ENCODE assay signal across 8 cellular contexts in genomic region chr12:56723352-56723751, GRCh38. TPM values are rescaled to one million over a fixed set of nuclear protein-coding genes. Genes with fewer than 3 reads are reported as not detected.
A peak's percentile ranks its signal among the peaks of the same experiment; 100 is the strongest.
DNase-seq lines count a peak whose midpoint lies in the region; ATAC-seq and TF ChIP-seq lines count a peak whose summit lies in the region.

No MANE protein-coding gene starts in this region.

- no peak overlapping the region for H3K27ac ChIP-seq in WERI-Rb-1
- H3K27ac ChIP-seq in foreskin keratinocyte, result peak overlapping the region; percentile 93
- peak overlapping the region; percentile 98 for H3K27ac ChIP-seq in skeletal muscle tissue (ENCODE audit: low read depth, low read length)

- H3K36me3 ChIP-seq in H7 (replicated peaks; ENCODE audit: control insufficient read depth, insufficient read depth, low read length), result peaks cover 30% of the 10 kb centered on the region
- peaks cover 81% of the 10 kb centered on the region for H3K36me3 ChIP-seq in WERI-Rb-1
- peaks cover 16 to 24% (median 21%) of the 10 kb centered on the region in 3 donors for H3K36me3 ChIP-seq in skeletal muscle tissue (ENCODE audit: control insufficient read depth in 3 of 3, insufficient read depth in 3 of 3, low read length in 3 of 3)

- H3K4me1 ChIP-seq in foreskin keratinocyte (peaks cover 15% of the 10 kb centered on the region), skeletal muscle tissue (ENCODE audit: control insufficient read depth in 3 of 3, insufficient read depth in 3 of 3, low read length in 3 of 3) (peaks cover 48 to 60% (median 51%) of the 10 kb centered on the region in 3 donors)

- TF ChIP-seq CTCF in WERI-Rb-1 (IDR thresholded peaks at IDR 0.05; ENCODE audit: low read depth, low read length), result no peak
- TF ChIP-seq CTCF in foreskin keratinocyte (conservative IDR thresholded peaks at IDR 0.05), result no peak

- DNase-seq in H7, result no peak
- no peak for DNase-seq in WERI-Rb-1
- no peak for DNase-seq in foreskin keratinocyte
- DNase-seq in NCI-H1694 (lab: John Stamatoyannopoulos, UW), result no peak
- no peak for DNase-seq in ureter (ENCODE audit: low spot score)
- DNase-seq in EL, result no peak

- H3K9ac ChIP-seq in skeletal muscle tissue (ENCODE audit: low read depth in 1 of 3, low read length in 3 of 3), result peak overlapping the region; percentile 98 to 100 (median 100)

- no peaks in the 10 kb centered on the region for H3K27me3 ChIP-seq in H7 (ENCODE audit: control insufficient read depth, insufficient read depth, low read length)
- no peaks in the 10 kb centered on the region for H3K27me3 ChIP-seq in WERI-Rb-1 (ENCODE audit: insufficient read depth, low read depth, severe bottlenecking)
- H3K27me3 ChIP-seq in foreskin keratinocyte, result no peaks in the 10 kb centered on the region
- H3K27me3 ChIP-seq in skeletal muscle tissue (ENCODE audit: control insufficient read depth in 3 of 3, insufficient read depth in 3 of 3, low read length in 3 of 3), result no peaks in the 10 kb centered on the region

- no peaks in the 10 kb centered on the region for H3K9me3 ChIP-seq in WERI-Rb-1 (ENCODE audit: severe bottlenecking)
- no peaks in the 10 kb centered on the region for H3K9me3 ChIP-seq in skeletal muscle tissue (ENCODE audit: control insufficient read depth in 3 of 3, low read length in 3 of 3)

- ATAC-seq in foreskin keratinocyte (no peak), HG03342 (IDR thresholded peaks at IDR 0.05; ENCODE audit: unreplicated experiment) (no peak)

- H3K4me3 ChIP-seq in H7 (ENCODE audit: insufficient read depth, low read depth, low read length) (peak overlapping the region; percentile 100), WERI-Rb-1 (ENCODE audit: low read depth, low read length) (peak overlapping the region; percentile 96), skeletal muscle tissue (ENCODE audit: low read length in 3 of 3) (peak overlapping the region; percentile 93 to 100 (median 100))

RNA-seq across cellular contexts. Expression of gene NACA, which starts 1.7 kb away (rescaled TPM):
- 1,507 and 1,762 TPM in 2 replicates for total RNA-seq in H7 (2014; rRNA removed; shearing (Covaris generic))
- 1,105 and 1,204 TPM in 2 replicates for total RNA-seq in foreskin keratinocyte
- 1,271 and 1,425 TPM in 2 replicates for polyA plus RNA-seq in foreskin keratinocyte
- 910 TPM for total RNA-seq in skeletal muscle tissue
- 1,021 TPM for total RNA-seq in ureter

RNA-seq across cellular contexts. Expression of gene PRIM1, which starts 28.8 kb away (rescaled TPM):
- total RNA-seq in H7 (2014; rRNA removed; shearing (Covaris generic)), result 44.0 and 70.2 TPM in 2 replicates
- total RNA-seq in foreskin keratinocyte (28.0 and 31.5 TPM in 2 replicates), skeletal muscle tissue (14.6 TPM), ureter (4.6 TPM)
- polyA plus RNA-seq in foreskin keratinocyte, result 14.5 and 18.3 TPM in 2 replicates

RNA-seq across cellular contexts. Expression of gene PTGES3, which starts 35.3 kb away (rescaled TPM):
- total RNA-seq in H7 (2014; rRNA removed; shearing (Covaris generic)), result 167 and 189 TPM in 2 replicates
- 263 and 298 TPM in 2 replicates for total RNA-seq in foreskin keratinocyte
- 265 and 316 TPM in 2 replicates for polyA plus RNA-seq in foreskin keratinocyte
- 85.1 TPM for total RNA-seq in skeletal muscle tissue
- 212 TPM for total RNA-seq in ureter

RNA-seq across cellular contexts. Expression of gene HSD17B6, which starts 39.8 kb away (rescaled TPM):
- total RNA-seq in H7 (2014; rRNA removed; shearing (Covaris generic)), result 3.5 and 6.7 TPM in 2 replicates
- total RNA-seq in foreskin keratinocyte (0.65 and 1.0 TPM in 2 replicates), skeletal muscle tissue (not detected), ureter (1.1 TPM)
- polyA plus RNA-seq in foreskin keratinocyte, result 0.62 and 1.7 TPM in 2 replicates
